22 cellular contexts compared by ENCODE assay signal in genomic region chr7:40027545-40027944, GRCh38.
"Had no signal": no experiment of that assay in that cellular context is flagged by ENCODE, and none has a peak within 500 bp of the region (broad histone marks: within the 10 kb centered on the region; RNA-seq: fewer than 3 reads in every experiment).

No MANE protein-coding gene starts in this region.

- H3K9me3 Mint-ChIP-seq: dendritic cell treated with granulocyte-macrophage colony-stimulating factor and Interleukin-4, amounts not matched to agents 40 ng/mL and 50 ng/mL, for 4 days; effector memory CD8-positive, alpha-beta T cell; naive thymus-derived CD8-positive, alpha-beta T cell; neural crest cell had no signal

- H3K27me3 Mint-ChIP-seq: dendritic cell treated with granulocyte-macrophage colony-stimulating factor and Interleukin-4, amounts not matched to agents 40 ng/mL and 50 ng/mL, for 4 days; effector memory CD8-positive, alpha-beta T cell; naive thymus-derived CD8-positive, alpha-beta T cell had no signal

- H3K4me3 ChIP-seq: esophagus muscularis mucosa, gastrocnemius medialis, heart right ventricle, mucosa of descending colon, ovary, suprapubic skin, thyroid gland, upper lobe of left lung, uterus had no signal

- H3K4me1 ChIP-seq: esophagus muscularis mucosa, gastrocnemius medialis, heart right ventricle, suprapubic skin, thyroid gland, upper lobe of left lung, uterus had no signal

- H3K4me1 Mint-ChIP-seq: neural crest cell had no signal

- H3K27ac ChIP-seq: epithelial cell of prostate, esophagus muscularis mucosa, gastrocnemius medialis, heart right ventricle, ovary, suprapubic skin, thyroid gland, upper lobe of left lung, uterus had no signal

- H3K9me3 ChIP-seq: esophagus muscularis mucosa, gastrocnemius medialis, heart right ventricle, mucosa of descending colon, ovary, suprapubic skin, thyroid gland, upper lobe of left lung, uterus had no signal

- H3K36me3 ChIP-seq: ovary, thyroid gland, uterus had no signal

- DNase-seq: effector memory CD8-positive, alpha-beta T cell; gastrocnemius medialis; heart right ventricle; hypothalamus; islet precursor cell; mammary epithelial cell; mucosa of descending colon; naive thymus-derived CD8-positive, alpha-beta T cell; ovary; right cardiac atrium; small intestine; stimulated activated CD4-positive, alpha-beta T cell treated with anti-CD3 and anti-CD28 coated beads, Interleukin-12 subunit alpha, Interleukin-12 subunit beta, amount 100 ng/mL, for 4 hours; stimulated activated naive CD8-positive, alpha-beta T cell treated with anti-CD3 and anti-CD28 coated beads, Interleukin-15, Interleukin-2, amounts not matched to agents 100 U/mL and 50 U/mL, for 24 hours; thyroid gland; upper lobe of left lung; uterus had no signal

- ATAC-seq: effector memory CD8-positive, alpha-beta T cell; gastrocnemius medialis; heart right ventricle; left lobe of liver; mucosa of descending colon; naive thymus-derived CD8-positive, alpha-beta T cell; right cardiac atrium; stimulated activated naive CD8-positive, alpha-beta T cell treated with anti-CD3 and anti-CD28 coated beads, Interleukin-15, Interleukin-2, amounts not matched to agents 100 U/mL and 50 U/mL, for 24 hours had no signal

- H3K27me3 ChIP-seq: esophagus muscularis mucosa, gastrocnemius medialis, heart right ventricle, ovary, suprapubic skin, thyroid gland, upper lobe of left lung, uterus had no signal

- H3K4me3 Mint-ChIP-seq: dendritic cell treated with granulocyte-macrophage colony-stimulating factor and Interleukin-4, amounts not matched to agents 40 ng/mL and 50 ng/mL, for 4 days; effector memory CD8-positive, alpha-beta T cell; naive thymus-derived CD8-positive, alpha-beta T cell; neural crest cell had no signal

- H3K27ac Mint-ChIP-seq: dendritic cell treated with granulocyte-macrophage colony-stimulating factor and Interleukin-4, amounts not matched to agents 40 ng/mL and 50 ng/mL, for 4 days; effector memory CD8-positive, alpha-beta T cell had no signal
